Comparison of ENCODE assay signal across 2 cellular contexts in genomic region chr12:88935856-88936255, GRCh38.
A peak's percentile ranks its signal among the peaks of the same experiment; 100 is the strongest.
TF ChIP-seq lines count a peak whose summit lies in the region.

No MANE protein-coding gene starts in this region.

TF ChIP-seq in HCT116, 20 proteins besides CTCF, POLR2A, EP300 and RAD21:
- TF ChIP-seq SIN3A (IDR thresholded peaks at IDR 0.05; ENCODE audit: low read depth): no peak
- TF ChIP-seq FOSL1 (IDR thresholded peaks at IDR 0.05; ENCODE audit: low read depth): 0 out of 2 replicates have a peak, but pooled peaks have one; percentile 17
- TF ChIP-seq MAX (IDR thresholded peaks at IDR 0.05): no peak
- peak; percentile 25; the same call in 1 of the 2 replicates for TF ChIP-seq POLR2AphosphoS5 (IDR thresholded peaks at IDR 0.05; ENCODE audit: low read depth, low read length)
- TF ChIP-seq, protein P1, sequence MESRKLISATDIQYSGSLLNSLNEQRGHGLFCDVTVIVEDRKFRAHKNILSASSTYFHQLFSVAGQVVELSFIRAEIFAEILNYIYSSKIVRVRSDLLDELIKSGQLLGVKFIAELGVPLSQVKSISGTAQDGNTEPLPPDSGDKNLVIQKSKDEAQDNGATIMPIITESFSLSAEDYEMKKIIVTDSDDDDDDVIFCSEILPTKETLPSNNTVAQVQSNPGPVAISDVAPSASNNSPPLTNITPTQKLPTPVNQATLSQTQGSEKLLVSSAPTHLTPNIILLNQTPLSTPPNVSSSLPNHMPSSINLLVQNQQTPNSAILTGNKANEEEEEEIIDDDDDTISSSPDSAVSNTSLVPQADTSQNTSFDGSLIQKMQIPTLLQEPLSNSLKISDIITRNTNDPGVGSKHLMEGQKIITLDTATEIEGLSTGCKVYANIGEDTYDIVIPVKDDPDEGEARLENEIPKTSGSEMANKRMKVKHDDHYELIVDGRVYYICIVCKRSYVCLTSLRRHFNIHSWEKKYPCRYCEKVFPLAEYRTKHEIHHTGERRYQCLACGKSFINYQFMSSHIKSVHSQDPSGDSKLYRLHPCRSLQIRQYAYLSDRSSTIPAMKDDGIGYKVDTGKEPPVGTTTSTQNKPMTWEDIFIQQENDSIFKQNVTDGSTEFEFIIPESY (IDR thresholded peaks at IDR 0.05; ENCODE audit: extremely low read depth, insufficient replicate concordance, low read length): no peak
- TF ChIP-seq CEBPB (IDR thresholded peaks at IDR 0.05; ENCODE audit: low read depth): no peak
- no peak for TF ChIP-seq ATF3 (IDR thresholded peaks at IDR 0.05)
- no peak; the same call in 1 of the 2 replicates for TF ChIP-seq SP1 (IDR thresholded peaks at IDR 0.05; ENCODE audit: low read depth)
- no peak for TF ChIP-seq EZH2 (IDR thresholded peaks at IDR 0.05)
- TF ChIP-seq TCF7L2 (IDR thresholded peaks at IDR 0.05; ENCODE audit: borderline replicate concordance, extremely low read depth, insufficient read depth, insufficient read length): peak; percentile 57

TF ChIP-seq in GM23338, 12 proteins besides CTCF, POLR2A, EP300 and RAD21:
- TF ChIP-seq, protein P2, sequence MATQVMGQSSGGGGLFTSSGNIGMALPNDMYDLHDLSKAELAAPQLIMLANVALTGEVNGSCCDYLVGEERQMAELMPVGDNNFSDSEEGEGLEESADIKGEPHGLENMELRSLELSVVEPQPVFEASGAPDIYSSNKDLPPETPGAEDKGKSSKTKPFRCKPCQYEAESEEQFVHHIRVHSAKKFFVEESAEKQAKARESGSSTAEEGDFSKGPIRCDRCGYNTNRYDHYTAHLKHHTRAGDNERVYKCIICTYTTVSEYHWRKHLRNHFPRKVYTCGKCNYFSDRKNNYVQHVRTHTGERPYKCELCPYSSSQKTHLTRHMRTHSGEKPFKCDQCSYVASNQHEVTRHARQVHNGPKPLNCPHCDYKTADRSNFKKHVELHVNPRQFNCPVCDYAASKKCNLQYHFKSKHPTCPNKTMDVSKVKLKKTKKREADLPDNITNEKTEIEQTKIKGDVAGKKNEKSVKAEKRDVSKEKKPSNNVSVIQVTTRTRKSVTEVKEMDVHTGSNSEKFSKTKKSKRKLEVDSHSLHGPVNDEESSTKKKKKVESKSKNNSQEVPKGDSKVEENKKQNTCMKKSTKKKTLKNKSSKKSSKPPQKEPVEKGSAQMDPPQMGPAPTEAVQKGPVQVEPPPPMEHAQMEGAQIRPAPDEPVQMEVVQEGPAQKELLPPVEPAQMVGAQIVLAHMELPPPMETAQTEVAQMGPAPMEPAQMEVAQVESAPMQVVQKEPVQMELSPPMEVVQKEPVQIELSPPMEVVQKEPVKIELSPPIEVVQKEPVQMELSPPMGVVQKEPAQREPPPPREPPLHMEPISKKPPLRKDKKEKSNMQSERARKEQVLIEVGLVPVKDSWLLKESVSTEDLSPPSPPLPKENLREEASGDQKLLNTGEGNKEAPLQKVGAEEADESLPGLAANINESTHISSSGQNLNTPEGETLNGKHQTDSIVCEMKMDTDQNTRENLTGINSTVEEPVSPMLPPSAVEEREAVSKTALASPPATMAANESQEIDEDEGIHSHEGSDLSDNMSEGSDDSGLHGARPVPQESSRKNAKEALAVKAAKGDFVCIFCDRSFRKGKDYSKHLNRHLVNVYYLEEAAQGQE (IDR thresholded peaks at IDR 0.05; ENCODE audit: unreplicated experiment): no peak
- TF ChIP-seq ZNF331 (CRISPR knock-in tag; IDR thresholded peaks at IDR 0.05; ENCODE audit: low read depth): no peak
- TF ChIP-seq EZH2 (IDR thresholded peaks at IDR 0.05; ENCODE audit: low read depth, unreplicated experiment): no peak
- TF ChIP-seq JUNB (IDR thresholded peaks at IDR 0.05; ENCODE audit: unreplicated experiment): no peak
- TF ChIP-seq POLR2AphosphoS5 (IDR thresholded peaks at IDR 0.05; ENCODE audit: low read depth): no peak
- TF ChIP-seq EZH2phosphoT487 (IDR thresholded peaks at IDR 0.05; ENCODE audit: unreplicated experiment): no peak
- no peak for TF ChIP-seq NANOG (IDR thresholded peaks at IDR 0.05; ENCODE audit: borderline replicate concordance)
- TF ChIP-seq ETS1 (IDR thresholded peaks at IDR 0.05): no peak
- no peak for TF ChIP-seq ZNF114 (CRISPR knock-in tag; IDR thresholded peaks at IDR 0.05)
- no peak for TF ChIP-seq ZNF462 (CRISPR knock-in tag; IDR thresholded peaks at IDR 0.05)
- no peak for TF ChIP-seq CREB1 (CRISPR knock-in tag; IDR thresholded peaks at IDR 0.05; ENCODE audit: low read depth)
- TF ChIP-seq STAT1 (IDR thresholded peaks at IDR 0.05; ENCODE audit: unreplicated experiment): no peak
